8 cellular contexts compared by ENCODE assay signal in the genomic region with DNA sequence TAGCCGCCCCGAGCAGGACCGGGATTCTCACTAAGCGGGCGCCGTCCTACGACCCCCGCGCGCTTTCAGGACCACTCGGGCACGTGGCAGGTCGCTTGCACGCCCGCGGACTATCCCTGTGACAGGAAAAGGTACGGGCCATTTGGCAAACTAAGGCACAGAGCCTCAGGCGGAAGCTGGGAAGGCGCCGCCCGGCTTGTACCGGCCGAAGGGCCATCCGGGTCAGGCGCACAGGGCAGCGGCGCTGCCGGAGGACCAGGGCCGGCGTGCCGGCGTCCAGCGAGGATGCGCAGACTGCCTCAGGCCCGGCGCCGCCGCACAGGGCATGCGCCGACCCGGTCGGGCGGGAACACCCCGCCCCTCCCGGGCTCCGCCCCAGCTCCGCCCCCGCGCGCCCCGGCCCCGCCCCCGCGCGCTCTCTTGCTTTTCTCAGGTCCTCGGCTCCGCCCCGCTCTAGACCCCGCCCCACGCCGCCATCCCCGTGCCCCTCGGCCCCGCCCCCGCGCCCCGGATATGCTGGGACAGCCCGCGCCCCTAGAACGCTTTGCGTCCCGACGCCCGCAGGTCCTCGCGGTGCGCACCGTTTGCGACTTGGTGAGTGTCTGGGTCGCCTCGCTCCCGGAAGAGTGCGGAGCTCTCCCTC. TPM values are rescaled to one million over a fixed set of nuclear protein-coding genes. Genes with fewer than 3 reads are reported as not detected.
DNase-seq lines count a peak whose midpoint lies in the region; ATAC-seq and TF ChIP-seq lines count a peak whose summit lies in the region.

A gene (plus strand): TSS at position 539 of the 643 bp plus-strand sequence.

- H3K4me3 ChIP-seq in AG10803 (ENCODE audit: low read length) = peak within 1 kb of the TSS; percentile 87
- H3K4me3 ChIP-seq in foreskin fibroblast (ENCODE audit: low read depth in 1 of 2, low read length in 2 of 2) = peak within 1 kb of the TSS; percentile 70 to 83

- ATAC-seq in GM18907 (IDR thresholded peaks at IDR 0.05; ENCODE audit: unreplicated experiment) = peak; percentile 88
- ATAC-seq in HG03139 (IDR thresholded peaks at IDR 0.05; ENCODE audit: unreplicated experiment) = peak; percentile 92
- ATAC-seq in stimulated activated naive CD8-positive, alpha-beta T cell treated with anti-CD3 and anti-CD28 coated beads, Interleukin-15, amount 100 ng/mL, for 72 hours = peak; percentile 94

- no peak for TF ChIP-seq CTCF in AG10803 (conservative IDR thresholded peaks at IDR 0.05; ENCODE audit: low read length)
- TF ChIP-seq CTCF in foreskin fibroblast (IDR thresholded peaks at IDR 0.05; ENCODE audit: low read depth, low read length) = no peak
- no peak for TF ChIP-seq CTCF in neural crest cell (conservative IDR thresholded peaks at IDR 0.05)

- H3K9me3 Mint-ChIP-seq in neural crest cell = no peaks in the 10 kb centered on the region
- no peaks in the 10 kb centered on the region for H3K9me3 Mint-ChIP-seq in stimulated activated naive CD8-positive, alpha-beta T cell treated with anti-CD3 and anti-CD28 coated beads, Interleukin-15, amount 100 ng/mL, for 72 hours

- DNase-seq in AG10803 (ENCODE audit: low read depth) = peak; percentile 82
- DNase-seq in RKO (ENCODE audit: low spot score) = peak; percentile 91
- peak; percentile 98 for DNase-seq in activated gamma-delta T cell (lab: John Stamatoyannopoulos, UW)
- DNase-seq in foreskin fibroblast = peak; percentile 77 to 92
- DNase-seq in neural crest cell (ENCODE audit: low read depth, low spot score) = peak; percentile 89
- DNase-seq in stimulated activated naive CD8-positive, alpha-beta T cell treated with anti-CD3 and anti-CD28 coated beads, Interleukin-15, amount 100 ng/mL, for 72 hours = peak; percentile 92 to 94

- no peaks in the 10 kb centered on the region for H3K27me3 Mint-ChIP-seq in neural crest cell (ENCODE audit: low read depth)
- H3K27me3 Mint-ChIP-seq in stimulated activated naive CD8-positive, alpha-beta T cell treated with anti-CD3 and anti-CD28 coated beads, Interleukin-15, amount 100 ng/mL, for 72 hours = no peaks in the 10 kb centered on the region

- H3K36me3 Mint-ChIP-seq in neural crest cell (ENCODE audit: low read depth) = peaks cover 3% of the 10 kb centered on the region

- H3K4me3 Mint-ChIP-seq in neural crest cell = peak within 1 kb of the TSS; percentile 85
- peak within 1 kb of the TSS; percentile 86 to 90 for H3K4me3 Mint-ChIP-seq in stimulated activated naive CD8-positive, alpha-beta T cell treated with anti-CD3 and anti-CD28 coated beads, Interleukin-15, amount 100 ng/mL, for 72 hours

- H3K4me1 Mint-ChIP-seq in neural crest cell = peaks cover 8% of the 10 kb centered on the region
- H3K4me1 Mint-ChIP-seq in stimulated activated naive CD8-positive, alpha-beta T cell treated with anti-CD3 and anti-CD28 coated beads, Interleukin-15, amount 100 ng/mL, for 72 hours = peaks cover 45% of the 10 kb centered on the region

- peak within 1 kb of the TSS; percentile 12 for H3K27ac Mint-ChIP-seq in neural crest cell (ENCODE audit: unreplicated experiment)
- H3K27ac Mint-ChIP-seq in stimulated activated naive CD8-positive, alpha-beta T cell treated with anti-CD3 and anti-CD28 coated beads, Interleukin-15, amount 100 ng/mL, for 72 hours = peak within 1 kb of the TSS; percentile 92 to 93

RNA-seq across cellular contexts. Expression of the gene that starts here (rescaled TPM):
- 13.4 and 15.8 TPM in 2 replicates for total RNA-seq in neural crest cell

Comparison
In these comparisons a context has a peak if more than half of its experiments do, and no peak if none do; other contexts are left out.
1. Peak in every context shown above with its lines: DNase-seq, ATAC-seq and H3K4me3 ChIP-seq.